In genomic region chr9:135792268-135793128, GRCh38 we compare ENCODE assay signal across 16 cellular contexts.
DNase-seq lines count a peak whose midpoint lies in the region; FAIRE-seq and TF ChIP-seq lines count a peak whose summit lies in the region.
"Had no signal": no experiment of that assay in that cellular context is flagged by ENCODE, and none has a peak within 500 bp of the region (broad histone marks: within the 10 kb centered on the region; RNA-seq: fewer than 3 reads in every experiment).

No MANE protein-coding gene starts in this region.

- H3K23ac ChIP-seq in H1 (ENCODE audit: insufficient read length): no peak overlapping the region

- H3K36me3 ChIP-seq in H1 (ENCODE audit: control insufficient read depth in 2 of 4, insufficient read depth in 4 of 4, low read length in 3 of 4): no peaks in the 10 kb centered on the region
- H3K36me3 ChIP-seq: HAP-1 had no signal

- no peak overlapping the region for H3K4me2 ChIP-seq in H1 (ENCODE audit: insufficient read depth in 1 of 2, low read depth in 2 of 2, low read length in 2 of 2)
- H3K4me2 ChIP-seq: SK-N-SH had no signal

- no peaks in the 10 kb centered on the region for H3K27me3 ChIP-seq in H1 (replicated peaks in 1 of 4; ENCODE audit: control insufficient read depth in 3 of 4, extremely low read depth in 1 of 4, insufficient read depth in 3 of 4, low read length in 3 of 4)

- H4K8ac ChIP-seq in H1 (ENCODE audit: extremely low read depth, insufficient read depth, low read length): no peak overlapping the region

- H4K20me1 ChIP-seq in H1 (replicated peaks in 1 of 2; ENCODE audit: control insufficient read depth in 1 of 2, insufficient read depth in 2 of 2, low read length in 2 of 2): no peaks in the 10 kb centered on the region

- TF ChIP-seq POLR2A in H1 (IDR thresholded peaks at IDR 0.05; ENCODE audit: control extremely low read depth in 1 of 2, low read depth in 2 of 2, low read length in 2 of 2): no peak

- peak; percentile 2 to 23; a peak in 1 of 4 replicates for TF ChIP-seq RAD21 in H1 (IDR thresholded peaks at IDR 0.05 in 1 of 2, conservative IDR thresholded peaks at IDR 0.05 in 1 of 2; ENCODE audit: low read depth in 2 of 2, low read length in 2 of 2)

- CTCF ChIA-PET in H1 (lab: Charles Lee; ENCODE audit: partially characterized antibody): interaction anchor here (1.1 kb wide), 2 partner anchors 90 to 169 kb away, joined by 3 read pairs; partner anchors contain the start of genes KCNT1 and UBAC1

- H3K18ac ChIP-seq in H1 (ENCODE audit: extremely low read depth, low read length): no peak overlapping the region

- H3K4me1 ChIP-seq in H1 (replicated peaks in 1 of 4; ENCODE audit: control insufficient read depth in 3 of 4, insufficient read depth in 4 of 4, low read length in 3 of 4): no peaks in the 10 kb centered on the region
- H3K4me1 ChIP-seq: HAP-1 had no signal

- POLR2A ChIA-PET in H1 (lab: Charles Lee; ENCODE audit: partially characterized antibody): no interaction called here

- H3K27ac ChIP-seq in C4-2B (no peak overlapping the region), H1 (ENCODE audit: low read depth, low read length) (no peak overlapping the region), caudate nucleus (ENCODE audit: low read depth, low read length) (no peak overlapping the region)

- H2BK12ac ChIP-seq in H1 (ENCODE audit: low read depth, low read length): no peak overlapping the region

- no peak overlapping the region for H2AFZ ChIP-seq in H1 (ENCODE audit: low read length)

- DNase-seq in DMS53 (lab: John Stamatoyannopoulos, UW) (peak; percentile 22), DMS53 treated with DMSO at 0.1 percent for 48 hours (lab: John Stamatoyannopoulos, UW; ENCODE audit: unreplicated experiment) (no peak), H1 (ENCODE audit: low read depth in 1 of 2, low spot score in 2 of 2) (no peak), NCI-H1436 (lab: John Stamatoyannopoulos, UW) (no peak), caudate nucleus (lab: John Stamatoyannopoulos, UW) (no peak)
- no peak for DNase-seq in activated CD4-positive, alpha-beta T cell treated with anti-CD3 and anti-CD28 coated beads, Interleukin-2, amount 50 U/mL, for 48 hours
- DNase-seq: C1 segment of cervical spinal cord, COR-L47, NCI-H1092, NCI-H2081 treated with DMSO at 0.1 percent for 48 hours, NCI-H510A treated with DMSO at 0.1 percent for 48 hours, Right ventricle myocardium superior, SK-N-SH had no signal

- no peak overlapping the region for H4K5ac ChIP-seq in H1 (ENCODE audit: insufficient read length, low read depth, low read length)

- H2BK20ac ChIP-seq in H1 (ENCODE audit: low read length): no peak overlapping the region

- TF ChIP-seq CTCF in C4-2B (conservative IDR thresholded peaks at IDR 0.05) (peak; percentile 44; the same call in 1 of the 2 replicates), LNCAP (IDR thresholded peaks at IDR 0.05) (peak; percentile 14; the same call in 1 of the 2 replicates), H1 (IDR thresholded peaks at IDR 0.05; ENCODE audit: control extremely low read depth in 1 of 3, insufficient read depth in 1 of 3, low read depth in 1 of 3, low read length in 3 of 3) (peak in 1 of 3 experiments; percentile 26; a peak in 1 of 4 replicates)

- no peak for TF ChIP-seq EP300 in H1 (IDR thresholded peaks at IDR 0.05; ENCODE audit: borderline replicate concordance in 1 of 2, low read depth in 2 of 2, low read length in 2 of 2)

- FAIRE-seq in H1 (lab: Jason Lieb, UNC): no peak

- no peaks in the 10 kb centered on the region for H3K79me1 ChIP-seq in H1 (ENCODE audit: low read depth, low read length)

- no peak overlapping the region for H3K4me3 ChIP-seq in H1 (ENCODE audit: extremely low read depth in 1 of 4, insufficient read depth in 2 of 4, low read depth in 3 of 4, low read length in 4 of 4)
- H3K4me3 ChIP-seq: HAP-1 had no signal

- no peak overlapping the region for H3K9ac ChIP-seq in H1 (replicated peaks in 1 of 4; ENCODE audit: extremely low read depth in 1 of 4, low read depth in 3 of 4, low read length in 3 of 4)
- H3K9ac ChIP-seq: SK-N-SH had no signal

- H2BK5ac ChIP-seq in H1 (ENCODE audit: low read depth, low read length): no peak overlapping the region

- H3K23me2 ChIP-seq in H1 (ENCODE audit: low read depth, low read length): no peaks in the 10 kb centered on the region

- H3K9me3 ChIP-seq in H1 (ENCODE audit: insufficient read depth in 2 of 2, low read depth in 1 of 2, low read length in 1 of 2): no peaks in the 10 kb centered on the region
- H3K9me3 ChIP-seq: HAP-1, SK-N-SH had no signal

- H2AK5ac ChIP-seq in H1 (ENCODE audit: low read depth, low read length): no peak overlapping the region

- no peak overlapping the region for H2BK15ac ChIP-seq in H1 (ENCODE audit: low read length)

- H2BK120ac ChIP-seq in H1 (replicated peaks; ENCODE audit: low read depth, low read length): no peak overlapping the region

- no peak overlapping the region for H3K14ac ChIP-seq in H1 (ENCODE audit: insufficient read length)

- 93% methylated on average over 28 of the region's 31 CpGs; no CpG with 5 or more reads in 1 of the 2 experiments for whole genome bisulfite sequencing in H1 (ENCODE audit: extremely low coverage in 1 of 2, insufficient coverage in 1 of 2, insufficient read length in 1 of 2, insufficient replicate concordance in 2 of 2, low coverage in 1 of 2, low lambda C conversion rate in 2 of 2, missing lambda C conversion rate in 1 of 2), 2 experiments

- H4K91ac ChIP-seq in H1 (replicated peaks; ENCODE audit: insufficient read length, low read length): no peak overlapping the region

- no peak overlapping the region for H3K56ac ChIP-seq in H1 (replicated peaks; ENCODE audit: insufficient read length, low read depth, low read length)

- no peaks in the 10 kb centered on the region for H3K79me2 ChIP-seq in H1 (ENCODE audit: control insufficient read depth in 1 of 2, insufficient read depth in 2 of 2, low read length in 2 of 2)

- no peak overlapping the region for H3K4ac ChIP-seq in H1 (replicated peaks; ENCODE audit: insufficient read length, low read depth, low read length)

TF ChIP-seq in H1, 55 proteins besides CTCF, POLR2A, EP300 and RAD21 (continues in another document):
- TF ChIP-seq KDM5A (IDR thresholded peaks at IDR 0.05; ENCODE audit: low read length) (no peak), CHD2 (IDR thresholded peaks at IDR 0.05; ENCODE audit: low read length) (no peak), SIN3A (conservative IDR thresholded peaks at IDR 0.05 in 1 of 2, IDR thresholded peaks at IDR 0.05 in 1 of 2; ENCODE audit: low read depth in 1 of 2, low read length in 2 of 2) (no peak), SIRT6 (IDR thresholded peaks at IDR 0.05; ENCODE audit: low read length) (no peak), ZNF274 (IDR thresholded peaks at IDR 0.05; ENCODE audit: borderline replicate concordance, extremely low read depth, low read length) (no peak), JUN (IDR thresholded peaks at IDR 0.05; ENCODE audit: low read depth, low read length) (no peak), JUND (IDR thresholded peaks at IDR 0.05; ENCODE audit: low read length) (no peak)
- TF ChIP-seq, protein P1, sequence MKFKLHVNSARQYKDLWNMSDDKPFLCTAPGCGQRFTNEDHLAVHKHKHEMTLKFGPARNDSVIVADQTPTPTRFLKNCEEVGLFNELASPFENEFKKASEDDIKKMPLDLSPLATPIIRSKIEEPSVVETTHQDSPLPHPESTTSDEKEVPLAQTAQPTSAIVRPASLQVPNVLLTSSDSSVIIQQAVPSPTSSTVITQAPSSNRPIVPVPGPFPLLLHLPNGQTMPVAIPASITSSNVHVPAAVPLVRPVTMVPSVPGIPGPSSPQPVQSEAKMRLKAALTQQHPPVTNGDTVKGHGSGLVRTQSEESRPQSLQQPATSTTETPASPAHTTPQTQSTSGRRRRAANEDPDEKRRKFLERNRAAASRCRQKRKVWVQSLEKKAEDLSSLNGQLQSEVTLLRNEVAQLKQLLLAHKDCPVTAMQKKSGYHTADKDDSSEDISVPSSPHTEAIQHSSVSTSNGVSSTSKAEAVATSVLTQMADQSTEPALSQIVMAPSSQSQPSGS (IDR thresholded peaks at IDR 0.05; ENCODE audit: low read length): no peak
